1 cellular context compared by ENCODE assay signal in the genomic region with DNA sequence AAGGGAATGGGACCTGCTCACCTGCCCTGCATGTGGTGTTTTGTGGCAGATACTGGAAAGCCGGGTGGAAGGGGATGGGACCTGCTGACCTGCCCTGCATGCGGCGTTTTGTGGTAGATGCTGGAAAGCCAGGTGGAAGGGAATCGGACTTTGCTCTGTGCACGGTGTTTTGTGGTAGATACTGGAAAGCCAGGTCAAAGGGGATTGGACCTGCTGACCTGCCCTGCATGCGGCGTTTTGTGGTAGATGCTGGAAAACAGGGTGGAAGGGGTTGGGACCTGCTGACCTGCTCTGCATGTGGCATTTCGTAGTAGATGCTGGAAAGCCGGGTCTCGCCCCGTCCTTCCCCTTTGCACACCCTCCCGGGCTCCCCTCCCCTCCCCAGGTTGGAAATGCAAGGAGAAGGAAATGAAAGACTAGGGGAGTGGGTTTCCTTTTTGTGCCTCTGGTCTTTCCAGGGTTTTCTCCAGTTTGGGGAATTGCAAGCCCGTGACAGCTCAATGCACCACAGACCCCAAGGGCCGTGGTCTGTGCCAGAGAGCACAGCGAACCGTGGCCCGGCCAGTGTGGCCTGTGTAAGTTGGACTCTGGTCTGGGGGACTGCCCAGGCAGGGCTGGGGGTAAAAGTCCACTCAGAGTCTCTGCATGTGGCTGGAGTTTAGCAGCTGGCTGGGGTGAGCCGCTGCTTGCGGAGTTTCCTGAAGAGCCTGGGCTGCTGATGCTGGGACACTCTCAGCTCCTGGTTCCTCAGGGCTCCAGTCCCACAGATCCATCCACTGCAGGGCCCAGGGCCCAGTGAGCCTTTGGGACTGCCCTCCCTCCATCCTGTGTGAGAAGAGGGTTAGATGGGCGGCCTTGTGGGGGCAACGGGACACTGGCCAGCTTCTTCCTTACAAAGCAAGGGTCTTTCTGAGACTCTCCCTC.
A peak's percentile ranks its signal among the peaks of the same experiment; 100 is the strongest.
TF ChIP-seq lines count a peak whose summit lies in the region.

No MANE protein-coding gene starts in this region.

TF ChIP-seq in HepG2, 621 proteins besides CTCF, POLR2A, EP300 and RAD21 (continued from another document and continues in another):
- TF ChIP-seq IRX3 (CRISPR knock-in tag; IDR thresholded peaks at IDR 0.05; ENCODE audit: borderline replicate concordance, low read depth) (no peak), ZNF781 (CRISPR knock-in tag; IDR thresholded peaks at IDR 0.05; ENCODE audit: borderline replicate concordance, not compliant biosample characterization) (no peak), ZFP90 (CRISPR knock-in tag; IDR thresholded peaks at IDR 0.05; ENCODE audit: borderline replicate concordance) (no peak), E2F1 (CRISPR knock-in tag; IDR thresholded peaks at IDR 0.05) (no peak), ZBTB49 (CRISPR knock-in tag; IDR thresholded peaks at IDR 0.05; ENCODE audit: borderline replicate concordance) (no peak), ZMAT3 (CRISPR knock-in tag; conservative IDR thresholded peaks at IDR 0.05) (no peak; the same call in 1 of the 2 replicates), ZEB1 (IDR thresholded peaks at IDR 0.05; ENCODE audit: insufficient replicate concordance, low read depth) (no peak), BCL6 (CRISPR knock-in tag; IDR thresholded peaks at IDR 0.05) (peak; percentile 67), PAF1 (CRISPR knock-in tag; IDR thresholded peaks at IDR 0.05) (no peak), E2F5 (CRISPR knock-in tag; conservative IDR thresholded peaks at IDR 0.05) (no peak), RFXANK (CRISPR knock-in tag; IDR thresholded peaks at IDR 0.05) (no peak), MAFK (conservative IDR thresholded peaks at IDR 0.05 in 1 of 2, IDR thresholded peaks at IDR 0.05 in 1 of 2; ENCODE audit: low read length in 2 of 2) (no peak), RAD51 (IDR thresholded peaks at IDR 0.05; ENCODE audit: borderline replicate concordance) (no peak), GPN1 (CRISPR knock-in tag; IDR thresholded peaks at IDR 0.05; ENCODE audit: borderline replicate concordance) (no peak), ZNF790 (CRISPR knock-in tag; IDR thresholded peaks at IDR 0.05; ENCODE audit: borderline replicate concordance) (peak; percentile 62; the same call in 1 of the 2 replicates), HMG20A (CRISPR knock-in tag; IDR thresholded peaks at IDR 0.05; ENCODE audit: borderline replicate concordance) (no peak), HNF4A (CRISPR knock-in tag; IDR thresholded peaks at IDR 0.05) (peak; percentile 97), KAT7 (CRISPR knock-in tag; IDR thresholded peaks at IDR 0.05; ENCODE audit: borderline replicate concordance) (no peak), NFYC (CRISPR knock-in tag; IDR thresholded peaks at IDR 0.05) (no peak), HNF4G (IDR thresholded peaks at IDR 0.05; ENCODE audit: borderline replicate concordance, low read depth, low read length) (peak; percentile 94), HNF4G (CRISPR knock-in tag; IDR thresholded peaks at IDR 0.05; ENCODE audit: borderline replicate concordance, low read depth) (peak; percentile 73), MEIS1 (CRISPR knock-in tag; IDR thresholded peaks at IDR 0.05; ENCODE audit: borderline replicate concordance) (peak; percentile 21; the same call in 1 of the 2 replicates), SOX5 (CRISPR knock-in tag; IDR thresholded peaks at IDR 0.05; ENCODE audit: borderline replicate concordance) (no peak), ZNF83 (CRISPR knock-in tag; IDR thresholded peaks at IDR 0.05; ENCODE audit: borderline replicate concordance) (no peak), ZNF501 (CRISPR knock-in tag; IDR thresholded peaks at IDR 0.05) (peak; percentile 26; the same call in 1 of the 2 replicates)
- TF ChIP-seq, protein P1, sequence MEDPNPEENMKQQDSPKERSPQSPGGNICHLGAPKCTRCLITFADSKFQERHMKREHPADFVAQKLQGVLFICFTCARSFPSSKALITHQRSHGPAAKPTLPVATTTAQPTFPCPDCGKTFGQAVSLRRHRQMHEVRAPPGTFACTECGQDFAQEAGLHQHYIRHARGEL (CRISPR knock-in tag; IDR thresholded peaks at IDR 0.05), result no peak
- TF ChIP-seq, protein P2, sequence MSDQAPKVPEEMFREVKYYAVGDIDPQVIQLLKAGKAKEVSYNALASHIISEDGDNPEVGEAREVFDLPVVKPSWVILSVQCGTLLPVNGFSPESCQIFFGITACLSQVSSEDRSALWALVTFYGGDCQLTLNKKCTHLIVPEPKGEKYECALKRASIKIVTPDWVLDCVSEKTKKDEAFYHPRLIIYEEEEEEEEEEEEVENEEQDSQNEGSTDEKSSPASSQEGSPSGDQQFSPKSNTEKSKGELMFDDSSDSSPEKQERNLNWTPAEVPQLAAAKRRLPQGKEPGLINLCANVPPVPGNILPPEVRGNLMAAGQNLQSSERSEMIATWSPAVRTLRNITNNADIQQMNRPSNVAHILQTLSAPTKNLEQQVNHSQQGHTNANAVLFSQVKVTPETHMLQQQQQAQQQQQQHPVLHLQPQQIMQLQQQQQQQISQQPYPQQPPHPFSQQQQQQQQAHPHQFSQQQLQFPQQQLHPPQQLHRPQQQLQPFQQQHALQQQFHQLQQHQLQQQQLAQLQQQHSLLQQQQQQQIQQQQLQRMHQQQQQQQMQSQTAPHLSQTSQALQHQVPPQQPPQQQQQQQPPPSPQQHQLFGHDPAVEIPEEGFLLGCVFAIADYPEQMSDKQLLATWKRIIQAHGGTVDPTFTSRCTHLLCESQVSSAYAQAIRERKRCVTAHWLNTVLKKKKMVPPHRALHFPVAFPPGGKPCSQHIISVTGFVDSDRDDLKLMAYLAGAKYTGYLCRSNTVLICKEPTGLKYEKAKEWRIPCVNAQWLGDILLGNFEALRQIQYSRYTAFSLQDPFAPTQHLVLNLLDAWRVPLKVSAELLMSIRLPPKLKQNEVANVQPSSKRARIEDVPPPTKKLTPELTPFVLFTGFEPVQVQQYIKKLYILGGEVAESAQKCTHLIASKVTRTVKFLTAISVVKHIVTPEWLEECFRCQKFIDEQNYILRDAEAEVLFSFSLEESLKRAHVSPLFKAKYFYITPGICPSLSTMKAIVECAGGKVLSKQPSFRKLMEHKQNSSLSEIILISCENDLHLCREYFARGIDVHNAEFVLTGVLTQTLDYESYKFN (CRISPR knock-in tag; conservative IDR thresholded peaks at IDR 0.05), result peak; percentile 55
- TF ChIP-seq, protein P3, sequence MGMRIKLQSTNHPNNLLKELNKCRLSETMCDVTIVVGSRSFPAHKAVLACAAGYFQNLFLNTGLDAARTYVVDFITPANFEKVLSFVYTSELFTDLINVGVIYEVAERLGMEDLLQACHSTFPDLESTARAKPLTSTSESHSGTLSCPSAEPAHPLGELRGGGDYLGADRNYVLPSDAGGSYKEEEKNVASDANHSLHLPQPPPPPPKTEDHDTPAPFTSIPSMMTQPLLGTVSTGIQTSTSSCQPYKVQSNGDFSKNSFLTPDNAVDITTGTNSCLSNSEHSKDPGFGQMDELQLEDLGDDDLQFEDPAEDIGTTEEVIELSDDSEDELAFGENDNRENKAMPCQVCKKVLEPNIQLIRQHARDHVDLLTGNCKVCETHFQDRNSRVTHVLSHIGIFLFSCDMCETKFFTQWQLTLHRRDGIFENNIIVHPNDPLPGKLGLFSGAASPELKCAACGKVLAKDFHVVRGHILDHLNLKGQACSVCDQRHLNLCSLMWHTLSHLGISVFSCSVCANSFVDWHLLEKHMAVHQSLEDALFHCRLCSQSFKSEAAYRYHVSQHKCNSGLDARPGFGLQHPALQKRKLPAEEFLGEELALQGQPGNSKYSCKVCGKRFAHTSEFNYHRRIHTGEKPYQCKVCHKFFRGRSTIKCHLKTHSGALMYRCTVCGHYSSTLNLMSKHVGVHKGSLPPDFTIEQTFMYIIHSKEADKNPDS (CRISPR knock-in tag; IDR thresholded peaks at IDR 0.05), result no peak
- TF ChIP-seq, protein P4, sequence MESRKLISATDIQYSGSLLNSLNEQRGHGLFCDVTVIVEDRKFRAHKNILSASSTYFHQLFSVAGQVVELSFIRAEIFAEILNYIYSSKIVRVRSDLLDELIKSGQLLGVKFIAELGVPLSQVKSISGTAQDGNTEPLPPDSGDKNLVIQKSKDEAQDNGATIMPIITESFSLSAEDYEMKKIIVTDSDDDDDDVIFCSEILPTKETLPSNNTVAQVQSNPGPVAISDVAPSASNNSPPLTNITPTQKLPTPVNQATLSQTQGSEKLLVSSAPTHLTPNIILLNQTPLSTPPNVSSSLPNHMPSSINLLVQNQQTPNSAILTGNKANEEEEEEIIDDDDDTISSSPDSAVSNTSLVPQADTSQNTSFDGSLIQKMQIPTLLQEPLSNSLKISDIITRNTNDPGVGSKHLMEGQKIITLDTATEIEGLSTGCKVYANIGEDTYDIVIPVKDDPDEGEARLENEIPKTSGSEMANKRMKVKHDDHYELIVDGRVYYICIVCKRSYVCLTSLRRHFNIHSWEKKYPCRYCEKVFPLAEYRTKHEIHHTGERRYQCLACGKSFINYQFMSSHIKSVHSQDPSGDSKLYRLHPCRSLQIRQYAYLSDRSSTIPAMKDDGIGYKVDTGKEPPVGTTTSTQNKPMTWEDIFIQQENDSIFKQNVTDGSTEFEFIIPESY (CRISPR knock-in tag; IDR thresholded peaks at IDR 0.05), result no peak
- TF ChIP-seq, protein P5, sequence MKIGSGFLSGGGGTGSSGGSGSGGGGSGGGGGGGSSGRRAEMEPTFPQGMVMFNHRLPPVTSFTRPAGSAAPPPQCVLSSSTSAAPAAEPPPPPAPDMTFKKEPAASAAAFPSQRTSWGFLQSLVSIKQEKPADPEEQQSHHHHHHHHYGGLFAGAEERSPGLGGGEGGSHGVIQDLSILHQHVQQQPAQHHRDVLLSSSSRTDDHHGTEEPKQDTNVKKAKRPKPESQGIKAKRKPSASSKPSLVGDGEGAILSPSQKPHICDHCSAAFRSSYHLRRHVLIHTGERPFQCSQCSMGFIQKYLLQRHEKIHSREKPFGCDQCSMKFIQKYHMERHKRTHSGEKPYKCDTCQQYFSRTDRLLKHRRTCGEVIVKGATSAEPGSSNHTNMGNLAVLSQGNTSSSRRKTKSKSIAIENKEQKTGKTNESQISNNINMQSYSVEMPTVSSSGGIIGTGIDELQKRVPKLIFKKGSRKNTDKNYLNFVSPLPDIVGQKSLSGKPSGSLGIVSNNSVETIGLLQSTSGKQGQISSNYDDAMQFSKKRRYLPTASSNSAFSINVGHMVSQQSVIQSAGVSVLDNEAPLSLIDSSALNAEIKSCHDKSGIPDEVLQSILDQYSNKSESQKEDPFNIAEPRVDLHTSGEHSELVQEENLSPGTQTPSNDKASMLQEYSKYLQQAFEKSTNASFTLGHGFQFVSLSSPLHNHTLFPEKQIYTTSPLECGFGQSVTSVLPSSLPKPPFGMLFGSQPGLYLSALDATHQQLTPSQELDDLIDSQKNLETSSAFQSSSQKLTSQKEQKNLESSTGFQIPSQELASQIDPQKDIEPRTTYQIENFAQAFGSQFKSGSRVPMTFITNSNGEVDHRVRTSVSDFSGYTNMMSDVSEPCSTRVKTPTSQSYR (CRISPR knock-in tag; IDR thresholded peaks at IDR 0.05; ENCODE audit: borderline replicate concordance), result 0 out of 2 replicates have a peak, but pooled peaks have one; percentile 21
- TF ChIP-seq, protein P6, sequence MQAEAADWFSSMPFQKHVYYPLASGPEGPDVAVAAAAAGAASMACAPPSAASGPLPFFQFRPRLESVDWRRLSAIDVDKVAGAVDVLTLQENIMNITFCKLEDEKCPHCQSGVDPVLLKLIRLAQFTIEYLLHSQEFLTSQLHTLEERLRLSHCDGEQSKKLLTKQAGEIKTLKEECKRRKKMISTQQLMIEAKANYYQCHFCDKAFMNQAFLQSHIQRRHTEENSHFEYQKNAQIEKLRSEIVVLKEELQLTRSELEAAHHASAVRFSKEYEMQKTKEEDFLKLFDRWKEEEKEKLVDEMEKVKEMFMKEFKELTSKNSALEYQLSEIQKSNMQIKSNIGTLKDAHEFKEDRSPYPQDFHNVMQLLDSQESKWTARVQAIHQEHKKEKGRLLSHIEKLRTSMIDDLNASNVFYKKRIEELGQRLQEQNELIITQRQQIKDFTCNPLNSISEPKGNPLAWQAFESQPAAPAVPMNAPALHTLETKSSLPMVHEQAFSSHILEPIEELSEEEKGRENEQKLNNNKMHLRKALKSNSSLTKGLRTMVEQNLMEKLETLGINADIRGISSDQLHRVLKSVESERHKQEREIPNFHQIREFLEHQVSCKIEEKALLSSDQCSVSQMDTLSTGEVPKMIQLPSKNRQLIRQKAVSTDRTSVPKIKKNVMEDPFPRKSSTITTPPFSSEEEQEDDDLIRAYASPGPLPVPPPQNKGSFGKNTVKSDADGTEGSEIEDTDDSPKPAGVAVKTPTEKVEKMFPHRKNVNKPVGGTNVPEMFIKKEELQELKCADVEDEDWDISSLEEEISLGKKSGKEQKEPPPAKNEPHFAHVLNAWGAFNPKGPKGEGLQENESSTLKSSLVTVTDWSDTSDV (CRISPR knock-in tag; IDR thresholded peaks at IDR 0.05), result no peak
- TF ChIP-seq, protein P7, sequence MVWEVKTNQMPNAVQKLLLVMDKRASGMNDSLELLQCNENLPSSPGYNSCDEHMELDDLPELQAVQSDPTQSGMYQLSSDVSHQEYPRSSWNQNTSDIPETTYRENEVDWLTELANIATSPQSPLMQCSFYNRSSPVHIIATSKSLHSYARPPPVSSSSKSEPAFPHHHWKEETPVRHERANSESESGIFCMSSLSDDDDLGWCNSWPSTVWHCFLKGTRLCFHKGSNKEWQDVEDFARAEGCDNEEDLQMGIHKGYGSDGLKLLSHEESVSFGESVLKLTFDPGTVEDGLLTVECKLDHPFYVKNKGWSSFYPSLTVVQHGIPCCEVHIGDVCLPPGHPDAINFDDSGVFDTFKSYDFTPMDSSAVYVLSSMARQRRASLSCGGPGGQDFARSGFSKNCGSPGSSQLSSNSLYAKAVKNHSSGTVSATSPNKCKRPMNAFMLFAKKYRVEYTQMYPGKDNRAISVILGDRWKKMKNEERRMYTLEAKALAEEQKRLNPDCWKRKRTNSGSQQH (CRISPR knock-in tag; IDR thresholded peaks at IDR 0.05; ENCODE audit: low read depth), result no peak
